Comparison of ENCODE assay signal across 1 cellular context in genomic region chr5:139768802-139769465, GRCh38.
A peak's percentile ranks its signal among the peaks of the same experiment; 100 is the strongest.
TF ChIP-seq lines count a peak whose summit lies in the region.

No MANE protein-coding gene starts in this region.

TF ChIP-seq in IMR-90, 13 proteins besides CTCF, POLR2A, EP300 and RAD21:
- TF ChIP-seq ELK1 (IDR thresholded peaks at IDR 0.05; ENCODE audit: borderline replicate concordance, low read depth, low read length) (no peak), FOS (IDR thresholded peaks at IDR 0.05; ENCODE audit: low read depth, low read length) (peak; percentile 11; the same call in 1 of the 2 replicates), SMC3 (IDR thresholded peaks at IDR 0.05; ENCODE audit: low read depth, low read length) (no peak), CEBPB (IDR thresholded peaks at IDR 0.05; ENCODE audit: low read depth, low read length) (no peak), MAFK (IDR thresholded peaks at IDR 0.05; ENCODE audit: low read depth, low read length) (no peak)
